ENCODE assay signal across 13 cellular contexts in genomic region chr22:42862045-42862734, GRCh38. TPM values are rescaled to one million over a fixed set of nuclear protein-coding genes. Genes with fewer than 3 reads are reported as not detected.
DNase-seq lines count a peak whose midpoint lies in the region; TF ChIP-seq lines count a peak whose summit lies in the region.
"Had no signal": no experiment of that assay in that cellular context is flagged by ENCODE, and none has a peak within 500 bp of the region (broad histone marks: within the 10 kb centered on the region; RNA-seq: fewer than 3 reads in every experiment).

No MANE protein-coding gene starts in this region.

- H3K9me3 ChIP-seq in HEK293 (ENCODE audit: control insufficient read depth, insufficient read depth, low read depth, low read length) = no peaks in the 10 kb centered on the region
- H3K9me3 ChIP-seq in adrenal gland (replicated peaks in 1 of 3) = no peaks in the 10 kb centered on the region
- peaks cover 5% of the 10 kb centered on the region for H3K9me3 ChIP-seq in WERI-Rb-1 (ENCODE audit: severe bottlenecking)
- H3K9me3 ChIP-seq: pancreas had no signal

- CTCF ChIA-PET in HEK293 (lab: Yijun Ruan, JAX) = interaction anchor here (0.7 kb wide), 1 partner anchor 233 kb away, joined by 4 read pairs; no protein-coding TSS in a partner anchor

- TF ChIP-seq CTCF in HEK293 (tag by site-specific recombination; IDR thresholded peaks at IDR 0.05) (no peak), adrenal gland (IDR thresholded peaks at IDR 0.05) (no peak), WERI-Rb-1 (IDR thresholded peaks at IDR 0.05; ENCODE audit: low read depth, low read length) (no peak)

- H3K27ac ChIP-seq in HEK293 (ENCODE audit: extremely low read depth, low read depth, low read length) (no peak overlapping the region), adrenal gland (peak overlapping the region in 4 of 5 donors; percentile 14 to 62 (median 34)), WERI-Rb-1 (no peak overlapping the region)
- H3K27ac ChIP-seq: pancreas had no signal

- no peaks in the 10 kb centered on the region for H3K4me1 ChIP-seq in HEK293 (ENCODE audit: control insufficient read depth, insufficient read depth, low read length)
- H3K4me1 ChIP-seq in adrenal gland (replicated peaks in 1 of 2) = peaks cover 0 to 19% of the 10 kb centered on the region in 2 donors

- H3K4me3 ChIP-seq in HEK293 (ENCODE audit: low read depth, low read length) = no peak overlapping the region
- no peak overlapping the region for H3K4me3 ChIP-seq in adrenal gland
- no peak overlapping the region for H3K4me3 ChIP-seq in WERI-Rb-1 (ENCODE audit: low read depth, low read length)
- H3K4me3 ChIP-seq: pancreas had no signal

- no peaks in the 10 kb centered on the region for H3K27me3 ChIP-seq in adrenal gland
- no peaks in the 10 kb centered on the region for H3K27me3 ChIP-seq in WERI-Rb-1 (ENCODE audit: insufficient read depth, low read depth, severe bottlenecking)
- H3K27me3 ChIP-seq: pancreas had no signal

- no peaks in the 10 kb centered on the region for H3K36me3 ChIP-seq in HEK293 (ENCODE audit: control insufficient read depth in 2 of 2, insufficient read depth in 1 of 2, low read length in 2 of 2)
- no peaks in the 10 kb centered on the region for H3K36me3 ChIP-seq in adrenal gland (replicated peaks in 1 of 2)
- H3K36me3 ChIP-seq in WERI-Rb-1 = no peaks in the 10 kb centered on the region
- H3K36me3 ChIP-seq: pancreas had no signal

- in situ Hi-C loops in KBM-7 (cut with MboI; ENCODE audit: low pct_unique_long_range_greater_than_20kb, low sequenced_read_pairs) = no loop called here

- 78 to 86% (median 81%) methylated on average over 7 of the region's 7 CpGs for WGBS in adrenal gland, 4 donors

- intact Hi-C loops in adrenal gland (cut with DNase I) = no loop called here

- POLR2A ChIA-PET in HEK293 (lab: Yijun Ruan, JAX) = interaction anchor here (0.7 kb wide), 1 partner anchor 412 kb away, joined by 6 read pairs; no protein-coding TSS in a partner anchor

- peak; percentile 37 for DNase-seq in A172 (ENCODE audit: low spot score)
- peak in 1 of 7 donors; percentile 44 for DNase-seq in adrenal gland
- peak; percentile 76 for DNase-seq in kidney tubule cell (ENCODE audit: low spot score)
- no peak for DNase-seq in DMS 273 treated with DMSO at 0.1 percent for 48 hours (lab: John Stamatoyannopoulos, UW)
- DNase-seq in KBM-7 = no peak
- DNase-seq in dermis blood vessel endothelial cell = no peak
- DNase-seq in WERI-Rb-1 = no peak
- DNase-seq: activated naive CD4-positive, alpha-beta T cell treated with anti-CD3 and anti-CD28 coated beads, Interleukin-2, amount 50 U/mL, for 16 hours; mesendoderm; NCI-H1436 treated with DMSO at 0.1 percent for 48 hours; NCI-H510A treated with DMSO at 0.1 percent for 48 hours had no signal

- TF ChIP-seq POLR2A in adrenal gland (IDR thresholded peaks at IDR 0.05) = no peak

TF ChIP-seq in HEK293, 187 proteins besides CTCF, POLR2A, EP300 and RAD21:
- TF ChIP-seq ZNF266 (tag by site-specific recombination; IDR thresholded peaks at IDR 0.05; ENCODE audit: low read depth) = no peak
- peak; percentile 90; the same call in 1 of the 2 replicates for TF ChIP-seq ZNF121 (tag by site-specific recombination; IDR thresholded peaks at IDR 0.05)
- no peak for TF ChIP-seq ZNF155 (tag by site-specific recombination; IDR thresholded peaks at IDR 0.05)

RNA-seq across cellular contexts. Expression of gene ARFGAP3, which starts 5.1 kb away (rescaled TPM):
- 27.7 and 33.0 TPM in 2 replicates for total RNA-seq in A172 (2014; rRNA removed; shearing (Covaris generic))
- total RNA-seq in adrenal gland (100 to 1,000 TPM in 7 of 8 donors, 10 to 100 TPM in 1; 98.9 to 183 (median 118) TPM), dermis blood vessel endothelial cell (67.5 and 74.2 TPM in 2 replicates)
- 100 to 1,000 TPM in 1 of 3 donors, 10 to 100 TPM in 2; 48.7 to 268 (median 71.7) TPM for polyA plus RNA-seq in adrenal gland

Comparison
In these comparisons a context has a peak if more than half of its experiments do, and no peak if none do; other contexts are left out.
1. DNase-seq: peak in A172 (single experiment) and kidney tubule cell (single experiment); none in DMS 273 treated with DMSO at 0.1 percent for 48 hours (single experiment), KBM-7 (single experiment), dermis blood vessel endothelial cell (single experiment) and WERI-Rb-1 (single experiment).
2. H3K27ac ChIP-seq: peak in adrenal gland (4 of 5); none in HEK293 (single experiment) and WERI-Rb-1 (single experiment).